8 cellular contexts compared by ENCODE assay signal in genomic region chr4:70706516-70706915, GRCh38. TPM values are rescaled to one million over a fixed set of nuclear protein-coding genes. Genes with fewer than 3 reads are reported as not detected.
DNase-seq lines count a peak whose midpoint lies in the region; ATAC-seq and TF ChIP-seq lines count a peak whose summit lies in the region.
"Had no signal": no experiment of that assay in that cellular context is flagged by ENCODE, and none has a peak within 500 bp of the region (broad histone marks: within the 10 kb centered on the region; RNA-seq: fewer than 3 reads in every experiment).

No MANE protein-coding gene starts in this region.

- H2BK20ac ChIP-seq in H9 (ENCODE audit: low read depth, low read length, poor library complexity, severe bottlenecking), result no peak overlapping the region

- H3K4me1 Mint-ChIP-seq in H9 (peaks cover 24 to 25% of the 10 kb centered on the region in 2 experiments), T-helper 17 cell (peaks cover 20% of the 10 kb centered on the region)

- no peak overlapping the region for H4K5ac ChIP-seq in H9 (ENCODE audit: insufficient read length, low read depth, low read length)

- no peak for TF ChIP-seq CTCF in H9 (conservative IDR thresholded peaks at IDR 0.05)
- no peak for TF ChIP-seq CTCF in foreskin keratinocyte (conservative IDR thresholded peaks at IDR 0.05)

- H3K14ac ChIP-seq in H9 (ENCODE audit: insufficient read depth, low read length), result no peak overlapping the region

- H2AFZ ChIP-seq in H9 (ENCODE audit: low read length), result no peak overlapping the region

- no peak overlapping the region for H2BK5ac ChIP-seq in H9 (ENCODE audit: insufficient read length, low read length)

- ATAC-seq in T-helper 17 cell (no peak), foreskin keratinocyte (no peak), GM21360 (IDR thresholded peaks at IDR 0.05; ENCODE audit: unreplicated experiment) (no peak)

- H3K4ac ChIP-seq in H9 (ENCODE audit: low read depth, low read length), result no peak overlapping the region

- H3T11ph ChIP-seq in H9 (ENCODE audit: low read length), result no peak overlapping the region

- intact Hi-C loops in posterior vena cava (cut with DNase I), result loop anchor here in 1 of 2 donors (10.0 kb wide), 1 partner anchor 102 kb away; no protein-coding TSS in a partner anchor

- H3K79me2 ChIP-seq in H9 (ENCODE audit: insufficient read depth, low read length), result no peaks in the 10 kb centered on the region

- H3K23me2 ChIP-seq in H9 (ENCODE audit: insufficient read length, low read depth, low read length, poor library complexity, severe bottlenecking), result no peaks in the 10 kb centered on the region

- H2AK5ac ChIP-seq in H9 (ENCODE audit: insufficient read length, low read length), result no peak overlapping the region

- no peaks in the 10 kb centered on the region for H3K9me3 Mint-ChIP-seq in H9

- H4K20me1 ChIP-seq in H9 (ENCODE audit: control insufficient read depth, insufficient read depth, insufficient read length), result no peaks in the 10 kb centered on the region

- H3K27me3 ChIP-seq in H9 (ENCODE audit: insufficient read depth, low read length) (no peaks in the 10 kb centered on the region), foreskin keratinocyte (no peaks in the 10 kb centered on the region)

- H3K9me3 ChIP-seq in H9 (ENCODE audit: control insufficient read depth, low read depth, low read length) (no peaks in the 10 kb centered on the region), T-helper 17 cell (ENCODE audit: control insufficient read depth, low read length, poor library complexity, severe bottlenecking) (no peaks in the 10 kb centered on the region)

- no peaks in the 10 kb centered on the region for H3K79me1 ChIP-seq in H9 (ENCODE audit: insufficient read depth, low read depth, low read length, poor library complexity, severe bottlenecking)

- no CpG with 5 or more reads among the region's 1 CpG for WGBS in H9 (ENCODE audit: extremely low coverage, insufficient read length, low lambda C conversion rate)

- DNase-seq in H9, result no peak
- DNase-seq in T-helper 17 cell, result no peak
- peak in 1 of 2 donors; percentile 16 for DNase-seq in foreskin keratinocyte
- DNase-seq in stimulated activated CD4-positive, alpha-beta T cell treated with anti-CD3 and anti-CD28 coated beads, Interleukin-4, amount 100 ng/mL, for 4 hours, result no peak
- DNase-seq in posterior vena cava (ENCODE audit: low spot score), result no peak
- DNase-seq: effector CD8-positive, alpha-beta T cell had no signal

- peak overlapping the region in 6 of 7 experiments; percentile 67 to 92 (median 72) for H3K4me3 ChIP-seq in skin epidermis

- no peaks in the 10 kb centered on the region; a peak in 1 of 7 replicates for H3K36me3 Mint-ChIP-seq in H9 (ENCODE audit: insufficient read depth in 1 of 3, low read depth in 3 of 3)
- H3K36me3 Mint-ChIP-seq in T-helper 17 cell (ENCODE audit: low read depth), result no peaks in the 10 kb centered on the region

- no peaks in the 10 kb centered on the region; the same call in 1 of the 2 replicates for H3K4me1 ChIP-seq in H9 (ENCODE audit: insufficient read depth, low read length)
- H3K4me1 ChIP-seq in foreskin keratinocyte, result peaks cover 24% of the 10 kb centered on the region

- H2BK12ac ChIP-seq in H9 (ENCODE audit: insufficient read length, low read depth, low read length), result no peak overlapping the region

- H4K8ac ChIP-seq in H9 (replicated peaks; ENCODE audit: insufficient read length, low read depth, low read length), result no peak overlapping the region

- no peak overlapping the region for H4K91ac ChIP-seq in H9 (ENCODE audit: insufficient read length, low read depth, low read length)

- H3K9ac ChIP-seq in H9 (ENCODE audit: extremely low read depth, insufficient read length, low read length), result no peak overlapping the region

- H3K27ac ChIP-seq in H9 (ENCODE audit: insufficient read length, low read depth, low read length) (no peak overlapping the region), foreskin keratinocyte (peak overlapping the region; percentile 80), skin epidermis (peak overlapping the region in 18 of 21 experiments; percentile 88 to 99 (median 96))

- no peak overlapping the region for H3K27ac Mint-ChIP-seq in H9
- H3K27ac Mint-ChIP-seq in T-helper 17 cell, result peak overlapping the region; percentile 94

- peak overlapping the region; percentile 80 for H3K4me2 ChIP-seq in H9 (ENCODE audit: insufficient read depth, insufficient read length, low read length)

- no peak overlapping the region for H3K23ac ChIP-seq in H9 (ENCODE audit: insufficient read length, low read depth, low read length)

- no peak overlapping the region for H2BK15ac ChIP-seq in H9 (ENCODE audit: low read depth, low read length)

- H3K18ac ChIP-seq in H9 (ENCODE audit: insufficient read length, low read depth, low read length), result no peak overlapping the region

- H3K27me3 Mint-ChIP-seq in H9 (ENCODE audit: low read depth) (no peaks in the 10 kb centered on the region), T-helper 17 cell (no peaks in the 10 kb centered on the region)

- no peak overlapping the region for H3K56ac ChIP-seq in H9 (ENCODE audit: insufficient read length, low read depth, low read length)

- no peak overlapping the region for H2BK120ac ChIP-seq in H9 (ENCODE audit: low read depth, low read length, poor library complexity, severe bottlenecking)

- H3K4me3 Mint-ChIP-seq in H9, result peak overlapping the region; percentile 86 to 90
- peak overlapping the region; percentile 94 for H3K4me3 Mint-ChIP-seq in T-helper 17 cell

RNA-seq across cellular contexts. Expression of gene RUFY3, which starts 15.2 kb away (rescaled TPM):
- total RNA-seq in H9 (2021) (41.7 and 48.0 TPM in 2 replicates), T-helper 17 cell (10 to 100 TPM; 32.8 to 33.0 TPM), foreskin keratinocyte (17.0 and 19.3 TPM in 2 replicates), posterior vena cava (10 to 100 TPM; 58.5 to 62.3 TPM)
- polyA plus RNA-seq in foreskin keratinocyte, result 6.9 and 7.3 TPM in 2 replicates

RNA-seq across cellular contexts. Expression of gene UTP3, which starts 18.2 kb away (rescaled TPM):
- total RNA-seq in H9 (2021), result 49.3 and 51.9 TPM in 2 replicates
- total RNA-seq in T-helper 17 cell, result 10 to 100 TPM; 16.8 to 18.1 TPM
- 27.2 and 31.4 TPM in 2 replicates for total RNA-seq in foreskin keratinocyte
- polyA plus RNA-seq in foreskin keratinocyte, result 22.3 and 27.5 TPM in 2 replicates
- 10 to 100 TPM; 22.0 to 23.2 TPM for total RNA-seq in posterior vena cava

RNA-seq across cellular contexts. Expression of gene JCHAIN, which starts 40.2 kb away (rescaled TPM):
- total RNA-seq in H9 (2021) (not detected in 2 replicates), T-helper 17 cell (1 to 10 TPM in 1 of 2 donors, not detected in 1; 2.8 TPM), foreskin keratinocyte (not detected in 2 replicates), posterior vena cava (10 to 100 TPM in 1 of 2 donors, 1 to 10 TPM in 1; 8.8 to 12.8 TPM)
- polyA plus RNA-seq in foreskin keratinocyte, result not detected in 2 replicates
